11 cellular contexts compared by ENCODE assay signal in genomic region chr5:116970318-116970717, GRCh38.
DNase-seq lines count a peak whose midpoint lies in the region; ATAC-seq and TF ChIP-seq lines count a peak whose summit lies in the region.
"Had no signal": no experiment of that assay in that cellular context is flagged by ENCODE, and none has a peak within 500 bp of the region (broad histone marks: within the 10 kb centered on the region; RNA-seq: fewer than 3 reads in every experiment).

No MANE protein-coding gene starts in this region.

- POLR2A ChIA-PET in HEK293 (lab: Yijun Ruan, JAX), result no interaction called here
- POLR2A ChIA-PET in SK-N-SH (lab: Yijun Ruan, JAX), result no interaction called here
- POLR2A ChIA-PET in naive thymus-derived CD8-positive, alpha-beta T cell (lab: Charles Lee), result no interaction called here

- H3K4me3 ChIP-seq in HEK293 (ENCODE audit: low read depth, low read length) (no peak overlapping the region), SK-N-SH (ENCODE audit: low read depth in 2 of 2, low read length in 1 of 2) (no peak overlapping the region)
- H3K4me3 ChIP-seq: SJSA1 had no signal

- H3K79me2 ChIP-seq in SK-N-SH (ENCODE audit: insufficient read depth), result no peaks in the 10 kb centered on the region

- peaks cover 0 to 6% (median 1%) of the 10 kb centered on the region in 3 donors for H3K36me3 Mint-ChIP-seq in naive thymus-derived CD8-positive, alpha-beta T cell
- H3K36me3 Mint-ChIP-seq in stimulated activated naive B cell treated with anti-CD40 and anti-IgM and Interleukin-4, amounts not matched to agents 10 μg/mL and 1 μg/mL and 100 μg/mL, for 72 hours, result no peaks in the 10 kb centered on the region

- H3F3A ChIP-seq in SK-N-SH (replicated peaks; ENCODE audit: insufficient read depth), result no peaks in the 10 kb centered on the region

- no peaks in the 10 kb centered on the region; the same call in 1 of the 2 replicates for H3K9me3 ChIP-seq in HEK293 (ENCODE audit: control insufficient read depth, insufficient read depth, low read depth, low read length)
- no peaks in the 10 kb centered on the region for H3K9me3 ChIP-seq in SK-N-SH
- H3K9me3 ChIP-seq: SJSA1 had no signal

- no peaks in the 10 kb centered on the region for H3K4me1 Mint-ChIP-seq in naive thymus-derived CD8-positive, alpha-beta T cell
- H3K4me1 Mint-ChIP-seq in stimulated activated naive B cell treated with anti-CD40 and anti-IgM and Interleukin-4, amounts not matched to agents 10 μg/mL and 1 μg/mL and 100 μg/mL, for 72 hours, result no peaks in the 10 kb centered on the region

- H3K4me1 ChIP-seq in HEK293 (ENCODE audit: control insufficient read depth, insufficient read depth, low read length), result peaks cover 15% of the 10 kb centered on the region
- peaks cover 0 to 2% of the 10 kb centered on the region in 2 experiments; a peak in 2 of 4 replicates for H3K4me1 ChIP-seq in SK-N-SH (ENCODE audit: control insufficient read depth in 1 of 2, insufficient read depth in 2 of 2, low read depth in 1 of 2, low read length in 1 of 2)
- H3K4me1 ChIP-seq: SJSA1 had no signal

- H3K36me3 ChIP-seq in HEK293 (ENCODE audit: control insufficient read depth in 2 of 2, insufficient read depth in 1 of 2, low read length in 2 of 2), result no peaks in the 10 kb centered on the region
- no peaks in the 10 kb centered on the region for H3K36me3 ChIP-seq in SK-N-SH (replicated peaks in 1 of 2; ENCODE audit: control insufficient read depth in 1 of 2, insufficient read depth in 2 of 2, low read length in 1 of 2)
- H3K36me3 ChIP-seq: SJSA1 had no signal

- CTCF ChIA-PET in HEK293 (lab: Yijun Ruan, JAX) (no interaction called here), SK-N-SH (lab: Yijun Ruan, JAX) (no interaction called here)

- peak in 1 of 2 experiments; percentile 82; a peak in 2 of 4 replicates for TF ChIP-seq EP300 in SK-N-SH (IDR thresholded peaks at IDR 0.05; ENCODE audit: borderline replicate concordance in 1 of 2, low read depth in 1 of 2, low read length in 1 of 2)

- H3K9ac ChIP-seq in SK-N-SH, result no peak overlapping the region
- H3K9ac ChIP-seq: KMS-11 had no signal

- peaks cover 0 to 18% (median 11%) of the 10 kb centered on the region in 9 donors for H3K9me3 Mint-ChIP-seq in naive thymus-derived CD8-positive, alpha-beta T cell
- H3K9me3 Mint-ChIP-seq in stimulated activated naive B cell treated with anti-CD40 and anti-IgM and Interleukin-4, amounts not matched to agents 10 μg/mL and 1 μg/mL and 100 μg/mL, for 72 hours, result peaks cover 14 to 16% of the 10 kb centered on the region in 2 donors

- H3K4me3 Mint-ChIP-seq in naive thymus-derived CD8-positive, alpha-beta T cell, result no peak overlapping the region
- no peak overlapping the region for H3K4me3 Mint-ChIP-seq in stimulated activated naive B cell treated with anti-CD40 and anti-IgM and Interleukin-4, amounts not matched to agents 10 μg/mL and 1 μg/mL and 100 μg/mL, for 72 hours
- H3K4me3 Mint-ChIP-seq: CD4-positive, alpha-beta T cell; WTC11 had no signal

- H3K27me3 Mint-ChIP-seq in naive thymus-derived CD8-positive, alpha-beta T cell, result peaks cover 0 to 4% (median 0%) of the 10 kb centered on the region in 5 donors
- H3K27me3 Mint-ChIP-seq in stimulated activated naive B cell treated with anti-CD40 and anti-IgM and Interleukin-4, amounts not matched to agents 10 μg/mL and 1 μg/mL and 100 μg/mL, for 72 hours, result no peaks in the 10 kb centered on the region
- H3K27me3 Mint-ChIP-seq: CD4-positive, alpha-beta T cell had no signal

- no peaks in the 10 kb centered on the region for H3K27me3 ChIP-seq in SK-N-SH (ENCODE audit: insufficient read depth)
- H3K27me3 ChIP-seq: SJSA1 had no signal

- no peak for TF ChIP-seq RAD21 in SK-N-SH (IDR thresholded peaks at IDR 0.05; ENCODE audit: low read length)

- H3K27ac ChIP-seq in HEK293 (ENCODE audit: extremely low read depth, low read depth, low read length) (no peak overlapping the region), SK-N-SH (ENCODE audit: low read depth in 2 of 2, low read length in 1 of 2) (peak overlapping the region in 1 of 2 experiments; percentile 62; a peak in 1 of 4 replicates)
- H3K27ac ChIP-seq: KMS-11, SJSA1 had no signal

- peak; percentile 83 for DNase-seq in NCI-H2171 treated with DMSO at 0.1 percent for 48 hours (lab: John Stamatoyannopoulos, UW)
- peak; percentile 58 for DNase-seq in SK-N-SH
- peak; percentile 24 for DNase-seq in retina
- DNase-seq in activated CD4-positive, alpha-beta T cell treated with anti-CD3 and anti-CD28 coated beads for 1 hour, result no peak
- DNase-seq in naive thymus-derived CD8-positive, alpha-beta T cell, result no peak
- DNase-seq in stimulated activated naive B cell treated with anti-CD40 and anti-IgM and Interleukin-4, amounts not matched to agents 10 μg/mL and 1 μg/mL and 100 μg/mL, for 72 hours, result no peak
- DNase-seq: CD4-positive, alpha-beta T cell had no signal

- no peaks in the 10 kb centered on the region for H3K9me2 ChIP-seq in SK-N-SH

- no peak overlapping the region for H3K4me2 ChIP-seq in SK-N-SH
- H3K4me2 ChIP-seq: KMS-11 had no signal

- H2AFZ ChIP-seq in SK-N-SH (ENCODE audit: low read depth), result no peak overlapping the region

- no peak overlapping the region for H3K27ac Mint-ChIP-seq in naive thymus-derived CD8-positive, alpha-beta T cell
- no peak overlapping the region for H3K27ac Mint-ChIP-seq in stimulated activated naive B cell treated with anti-CD40 and anti-IgM and Interleukin-4, amounts not matched to agents 10 μg/mL and 1 μg/mL and 100 μg/mL, for 72 hours
- H3K27ac Mint-ChIP-seq: CD4-positive, alpha-beta T cell; WTC11 had no signal

- no peak for TF ChIP-seq CTCF in HEK293 (tag by site-specific recombination; IDR thresholded peaks at IDR 0.05)
- TF ChIP-seq CTCF in SK-N-SH (IDR thresholded peaks at IDR 0.05), result no peak

- WGBS in SK-N-SH (ENCODE audit: low lambda C conversion rate), result 5% methylated on average over 2 of the region's 2 CpGs

- no peak for ATAC-seq in naive thymus-derived CD8-positive, alpha-beta T cell
- no peak for ATAC-seq in stimulated activated naive B cell treated with anti-CD40 and anti-IgM and Interleukin-4, amounts not matched to agents 10 μg/mL and 1 μg/mL and 100 μg/mL, for 72 hours (replicated peaks)
- ATAC-seq: WTC11 had no signal

- H4K20me1 ChIP-seq in SK-N-SH (ENCODE audit: insufficient read depth), result no peaks in the 10 kb centered on the region

TF ChIP-seq in HEK293, 187 proteins besides CTCF, POLR2A, EP300 and RAD21 (continues in another document):
- TF ChIP-seq ZFHX2 (tag by site-specific recombination; conservative IDR thresholded peaks at IDR 0.05) (no peak), ZNF423 (tag by site-specific recombination; IDR thresholded peaks at IDR 0.05) (no peak), ZNF701 (tag by site-specific recombination; IDR thresholded peaks at IDR 0.05) (no peak), BCL6B (tag by site-specific recombination; IDR thresholded peaks at IDR 0.05) (peak; percentile 72; the same call in 1 of the 2 replicates), ZSCAN23 (tag by site-specific recombination; IDR thresholded peaks at IDR 0.05) (no peak), ZNF626 (tag by site-specific recombination; IDR thresholded peaks at IDR 0.05) (peak; percentile 56; the same call in 1 of the 2 replicates)

TF ChIP-seq in SK-N-SH, 30 proteins besides CTCF, POLR2A, EP300 and RAD21:
- TF ChIP-seq NFIC (IDR thresholded peaks at IDR 0.05; ENCODE audit: borderline replicate concordance) (peak; percentile 66), GATA2 (CRISPR knock-in tag; IDR thresholded peaks at IDR 0.05) (0 out of 2 replicates have a peak, but pooled peaks have one; percentile 7), MXI1 (IDR thresholded peaks at IDR 0.05; ENCODE audit: low read depth, low read length) (peak; percentile 82), CHD2 (IDR thresholded peaks at IDR 0.05; ENCODE audit: low read length, partially characterized antibody) (peak; percentile 67), SMC3 (IDR thresholded peaks at IDR 0.05; ENCODE audit: low read depth, low read length) (no peak), RCOR1 (IDR thresholded peaks at IDR 0.05; ENCODE audit: low read length) (peak; percentile 76), TEAD4 (IDR thresholded peaks at IDR 0.05; ENCODE audit: borderline replicate concordance, insufficient read depth) (no peak)

Comparison
In these comparisons a context has a peak if more than half of its experiments do, and no peak if none do; other contexts are left out.
1. DNase-seq: peak in NCI-H2171 treated with DMSO at 0.1 percent for 48 hours (single experiment), SK-N-SH (single experiment) and retina (single experiment); none in activated CD4-positive, alpha-beta T cell treated with anti-CD3 and anti-CD28 coated beads for 1 hour (single experiment), naive thymus-derived CD8-positive, alpha-beta T cell (0 of 10) and stimulated activated naive B cell treated with anti-CD40 and anti-IgM and Interleukin-4, amounts not matched to agents 10 μg/mL and 1 μg/mL and 100 μg/mL, for 72 hours (single experiment).